15 cellular contexts compared by ENCODE assay signal in genomic region chr7:101943306-101943705, GRCh38.
"Had no signal": no experiment of that assay in that cellular context is flagged by ENCODE, and none has a peak within 500 bp of the region (broad histone marks: within the 10 kb centered on the region; RNA-seq: fewer than 3 reads in every experiment).

No MANE protein-coding gene starts in this region.

- DNase-seq: activated CD4-positive, alpha-beta memory T cell treated with anti-CD3 and anti-CD28 coated beads for 36 hours; activated CD4-positive, alpha-beta T cell treated with anti-CD3 and anti-CD28 coated beads for 1 hour; activated effector memory CD4-positive, alpha-beta T cell treated with anti-CD3 and anti-CD28 coated beads, Interleukin-2, amount 50 U/mL, for 16 hours; activated T-cell treated with anti-CD3 and anti-CD28 coated beads, Interleukin-2, amount 50 U/mL, for 4 hours; amygdala; dorsolateral prefrontal cortex; esophagus squamous epithelium; foreskin fibroblast; head of caudate nucleus; left ventricle myocardium superior; mesendoderm; ovary; trophoblast cell had no signal

- H3K9me3 ChIP-seq: esophagus squamous epithelium, ovary had no signal

- H3K36me3 ChIP-seq: esophagus squamous epithelium, ovary had no signal

- ATAC-seq: activated T-cell treated with anti-CD3 and anti-CD28 coated beads, Interleukin-2, amount 50 U/mL, for 4 hours; left ventricle myocardium superior; stimulated activated effector memory CD8-positive, alpha-beta T cell treated with anti-CD3 and anti-CD28 coated beads, Interleukin-12 subunit alpha, Interleukin-12 subunit beta, amount 100 ng/mL, for 72 hours had no signal

- H3K4me3 ChIP-seq: dorsolateral prefrontal cortex, ovary had no signal

- FAIRE-seq: islet of Langerhans had no signal

- H3K27me3 ChIP-seq: dorsolateral prefrontal cortex, esophagus squamous epithelium, ovary had no signal
